26 cellular contexts compared by ENCODE assay signal in genomic region chr10:23965123-23965522, GRCh38.
"Had no signal": no experiment of that assay in that cellular context is flagged by ENCODE, and none has a peak within 500 bp of the region (broad histone marks: within the 10 kb centered on the region; RNA-seq: fewer than 3 reads in every experiment).

No MANE protein-coding gene starts in this region.

- H3K27ac ChIP-seq: left ventricle myocardium inferior, parathyroid adenoma, right atrium auricular region, right lobe of liver, skin epidermis, spleen, suprapubic skin, thoracic aorta, tibial artery, uterus had no signal

- H3K9me3 ChIP-seq: left ventricle myocardium inferior, right atrium auricular region, right lobe of liver, suprapubic skin, thoracic aorta, tibial artery, uterus had no signal

- H3K4me1 Mint-ChIP-seq: immature natural killer cell; naive B cell; neural crest cell; stimulated activated effector memory CD8-positive, alpha-beta T cell treated with anti-CD3 and anti-CD28 coated beads, Interleukin-12 subunit alpha, Interleukin-12 subunit beta, amount 100 ng/mL, for 72 hours had no signal

- H3K27me3 ChIP-seq: right atrium auricular region, right lobe of liver, spleen, suprapubic skin, tibial artery, uterus had no signal

- H3K4me3 ChIP-seq: left ventricle myocardium inferior, lung, right atrium auricular region, right lobe of liver, skin epidermis, spleen, suprapubic skin, thoracic aorta, tibial artery, uterus had no signal

- H3K36me3 ChIP-seq: left ventricle myocardium inferior, right atrium auricular region, right lobe of liver, spleen, suprapubic skin, thoracic aorta, tibial artery, uterus had no signal

- ATAC-seq: natural killer cell treated with Interleukin-12 subunit alpha and Interleukin-12 subunit beta and Interleukin-15 and Interleukin-18, amount 100 ng/mL, for 72 hours; right lobe of liver; stimulated activated effector memory CD8-positive, alpha-beta T cell treated with anti-CD3 and anti-CD28 coated beads, Interleukin-12 subunit alpha, Interleukin-12 subunit beta, amount 100 ng/mL, for 72 hours had no signal

- H3K36me3 Mint-ChIP-seq: immature natural killer cell; mesothelial cell of epicardium; naive B cell; natural killer cell treated with Interleukin-12 subunit alpha and Interleukin-12 subunit beta and Interleukin-15 and Interleukin-18, amount 100 ng/mL, for 72 hours; stimulated activated effector memory CD8-positive, alpha-beta T cell treated with anti-CD3 and anti-CD28 coated beads, Interleukin-12 subunit alpha, Interleukin-12 subunit beta, amount 100 ng/mL, for 72 hours; type B pancreatic cell had no signal

- H3K4me3 Mint-ChIP-seq: immature natural killer cell; mesothelial cell of epicardium; naive B cell; natural killer cell treated with Interleukin-12 subunit alpha and Interleukin-12 subunit beta and Interleukin-15 and Interleukin-18, amount 100 ng/mL, for 72 hours; neural crest cell; stimulated activated effector memory CD8-positive, alpha-beta T cell treated with anti-CD3 and anti-CD28 coated beads, Interleukin-12 subunit alpha, Interleukin-12 subunit beta, amount 100 ng/mL, for 72 hours; stimulated activated naive CD8-positive, alpha-beta T cell treated with anti-CD3 and anti-CD28 coated beads, Interleukin-15, Interleukin-2, amounts not matched to agents 100 ng/mL and 50 ng/mL, for 24 hours; type B pancreatic cell had no signal

- H3K27me3 Mint-ChIP-seq: naive B cell; natural killer cell treated with Interleukin-12 subunit alpha and Interleukin-12 subunit beta and Interleukin-15 and Interleukin-18, amount 100 ng/mL, for 72 hours; progenitor cell of endocrine pancreas; stimulated activated naive CD8-positive, alpha-beta T cell treated with anti-CD3 and anti-CD28 coated beads, Interleukin-15, Interleukin-2, amounts not matched to agents 100 ng/mL and 50 ng/mL, for 24 hours; type B pancreatic cell had no signal

- H3K27ac Mint-ChIP-seq: immature natural killer cell; mesothelial cell of epicardium; naive B cell; natural killer cell treated with Interleukin-12 subunit alpha and Interleukin-12 subunit beta and Interleukin-15 and Interleukin-18, amount 100 ng/mL, for 72 hours; progenitor cell of endocrine pancreas; stimulated activated effector memory CD8-positive, alpha-beta T cell treated with anti-CD3 and anti-CD28 coated beads, Interleukin-12 subunit alpha, Interleukin-12 subunit beta, amount 100 ng/mL, for 72 hours; stimulated activated naive CD8-positive, alpha-beta T cell treated with anti-CD3 and anti-CD28 coated beads, Interleukin-15, Interleukin-2, amounts not matched to agents 100 ng/mL and 50 ng/mL, for 24 hours; type B pancreatic cell had no signal

- H3K4me1 ChIP-seq: left ventricle myocardium inferior, parathyroid adenoma, right atrium auricular region, right lobe of liver, spleen, suprapubic skin, tibial artery, uterus had no signal

- DNase-seq: hippocampal formation; immature natural killer cell; kidney; left ventricle myocardium inferior; mesendoderm; naive B cell; nucleus accumbens; right lobe of liver; spleen; stimulated activated CD4-positive, alpha-beta T cell treated with anti-CD3 and anti-CD28 coated beads, Interleukin-4, amount 100 ng/mL, for 24 hours; stimulated activated naive CD4-positive, alpha-beta T cell; tibial artery; uterus had no signal

- H3K9me3 Mint-ChIP-seq: mesothelial cell of epicardium; natural killer cell treated with Interleukin-12 subunit alpha and Interleukin-12 subunit beta and Interleukin-15 and Interleukin-18, amount 100 ng/mL, for 72 hours; stimulated activated effector memory CD8-positive, alpha-beta T cell treated with anti-CD3 and anti-CD28 coated beads, Interleukin-12 subunit alpha, Interleukin-12 subunit beta, amount 100 ng/mL, for 72 hours; stimulated activated naive CD8-positive, alpha-beta T cell treated with anti-CD3 and anti-CD28 coated beads, Interleukin-15, Interleukin-2, amounts not matched to agents 100 ng/mL and 50 ng/mL, for 24 hours had no signal
